Comparison of ENCODE assay signal across 23 cellular contexts in the genomic region with DNA sequence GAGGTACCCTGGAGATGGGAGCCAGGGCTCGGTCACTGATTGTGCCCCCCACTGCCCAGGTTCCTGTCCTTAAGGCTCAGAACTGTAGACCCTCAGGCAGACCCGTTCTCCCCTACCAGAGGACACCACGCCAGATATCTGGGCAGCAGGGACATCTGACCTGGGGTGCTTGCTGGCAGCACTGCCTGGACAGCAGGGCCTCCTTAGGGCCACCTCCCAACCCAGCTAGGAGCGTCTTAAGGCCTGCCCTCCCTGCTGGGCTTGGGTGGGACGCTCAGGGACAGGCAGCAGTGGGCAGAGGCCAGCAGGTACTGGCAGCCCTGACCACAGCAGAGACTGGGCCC. TPM values are rescaled to one million over a fixed set of nuclear protein-coding genes. Genes with fewer than 3 reads are reported as not detected.
A peak's percentile ranks its signal among the peaks of the same experiment; 100 is the strongest.
DNase-seq lines count a peak whose midpoint lies in the region; ATAC-seq and TF ChIP-seq lines count a peak whose summit lies in the region.
"Had no signal": no experiment of that assay in that cellular context is flagged by ENCODE, and none has a peak within 500 bp of the region (broad histone marks: within the 10 kb centered on the region; RNA-seq: fewer than 3 reads in every experiment).

No MANE protein-coding gene starts in this region.

- ATAC-seq in GM23338 (no peak), HG02840 (IDR thresholded peaks at IDR 0.05; ENCODE audit: low FRiP score, unreplicated experiment) (no peak)
- no peak for ATAC-seq in stimulated activated memory B cell treated with anti-CD40 and anti-IgM and Interleukin-4, amounts not matched to agents 10 μg/mL and 1 μg/mL and 100 μg/mL, for 72 hours

- peaks cover 9% of the 10 kb centered on the region for H3K4me1 ChIP-seq in GM23338 (ENCODE audit: insufficient read depth)
- peaks cover 45% of the 10 kb centered on the region for H3K4me1 ChIP-seq in adipocyte (ENCODE audit: control insufficient read depth, insufficient read depth, low read length)
- peaks cover 69% of the 10 kb centered on the region for H3K4me1 ChIP-seq in mesenchymal stem cell (ENCODE audit: control insufficient read depth, insufficient read depth, low read depth, low read length)

- no peak overlapping the region for H2BK12ac ChIP-seq in mesenchymal stem cell (ENCODE audit: low read length in 2 of 2)

- no peak overlapping the region for H2BK120ac ChIP-seq in mesenchymal stem cell (ENCODE audit: low read depth, low read length)

- WGBS in mesenchymal stem cell = 95% methylated on average over 5 of the region's 5 CpGs

- H2BK5ac ChIP-seq in mesenchymal stem cell (ENCODE audit: low read depth, low read length, poor library complexity, severe bottlenecking) = no peak overlapping the region

- peaks cover 6% of the 10 kb centered on the region; the same call in 1 of the 2 replicates for H3K36me3 ChIP-seq in GM23338 (ENCODE audit: insufficient read depth)
- peaks cover 48% of the 10 kb centered on the region for H3K36me3 ChIP-seq in adipocyte (ENCODE audit: control insufficient read depth, insufficient read depth, low read length, severe bottlenecking)
- peaks cover 52 to 57% of the 10 kb centered on the region in 2 experiments for H3K36me3 ChIP-seq in mesenchymal stem cell (ENCODE audit: control insufficient read depth in 1 of 2, insufficient read depth in 2 of 2, low read depth in 1 of 2, low read length in 2 of 2)

- H4K20me1 ChIP-seq in GM23338 (replicated peaks; ENCODE audit: insufficient read depth) = peaks cover 33% of the 10 kb centered on the region

- no peaks in the 10 kb centered on the region for H3K9me3 Mint-ChIP-seq in GM23338
- no peaks in the 10 kb centered on the region for H3K9me3 Mint-ChIP-seq in stimulated activated memory B cell treated with anti-CD40 and anti-IgM and Interleukin-4, amounts not matched to agents 10 μg/mL and 1 μg/mL and 100 μg/mL, for 72 hours
- H3K9me3 Mint-ChIP-seq: activated T-cell treated with anti-CD3 and anti-CD28 coated beads, Interleukin-2, amount 50 U/mL, for 24 hours; central memory CD8-positive, alpha-beta T cell; mesothelial cell of epicardium had no signal

- H3K27ac ChIP-seq in 22Rv1 (peak overlapping the region; percentile 82), GM23338 (ENCODE audit: low read depth) (no peak overlapping the region), mesenchymal stem cell (ENCODE audit: low read length, poor library complexity, severe bottlenecking) (peak overlapping the region; percentile 9)

- no peak overlapping the region for H2AK5ac ChIP-seq in mesenchymal stem cell (ENCODE audit: low read length, severe bottlenecking)

- no peak overlapping the region for H3K27ac Mint-ChIP-seq in GM23338
- no peak overlapping the region for H3K27ac Mint-ChIP-seq in stimulated activated memory B cell treated with anti-CD40 and anti-IgM and Interleukin-4, amounts not matched to agents 10 μg/mL and 1 μg/mL and 100 μg/mL, for 72 hours
- H3K27ac Mint-ChIP-seq: activated T-cell treated with anti-CD3 and anti-CD28 coated beads, Interleukin-2, amount 50 U/mL, for 24 hours; mesothelial cell of epicardium had no signal

- no peak for DNase-seq in GM23338 (ENCODE audit: low spot score)
- no peak for DNase-seq in adipocyte (ENCODE audit: low read depth)
- DNase-seq in mesenchymal stem cell = no peak
- no peak for DNase-seq in NCI-H146 (lab: John Stamatoyannopoulos, UW)
- no peak for DNase-seq in stimulated activated CD4-positive, alpha-beta T cell treated with anti-CD3 and anti-CD28 coated beads, Interleukin-12 subunit alpha, Interleukin-12 subunit beta, amount 100 ng/mL, for 4 hours
- DNase-seq: activated CD4-positive, alpha-beta T cell treated with anti-CD3 and anti-CD28 coated beads for 1 hour; activated naive CD4-positive, alpha-beta T cell treated with Interleukin-2 at 50 U/mL for 16 hours; activated T-cell treated with anti-CD3 and anti-CD28 coated beads, Interleukin-2, amount 50 U/mL, for 24 hours; anterior cingulate cortex; DMS153; effector CD4-positive, alpha-beta T cell; esophagus squamous epithelium; NCI-H2107; NCI-H510A; NK-92 treated with Interleukin-12 subunit alpha and Interleukin-12 subunit beta, amount 100 ng/mL, for 24 hours; RPMI8226; spleen had no signal

- H3K23ac ChIP-seq in mesenchymal stem cell (ENCODE audit: low read length in 2 of 2) = peak overlapping the region in 1 of 2 experiments; percentile 74

- peaks cover 20% of the 10 kb centered on the region; the same call in 1 of the 2 replicates for H3F3A ChIP-seq in GM23338 (replicated peaks; ENCODE audit: low read depth)

- H3K9me3 ChIP-seq in adipocyte (ENCODE audit: control insufficient read depth, low read length) (no peaks in the 10 kb centered on the region), mesenchymal stem cell (ENCODE audit: control insufficient read depth, low read length) (no peaks in the 10 kb centered on the region)
- H3K9me3 ChIP-seq: esophagus squamous epithelium, spleen had no signal

- no peak overlapping the region for H2BK15ac ChIP-seq in mesenchymal stem cell (ENCODE audit: low read depth, poor library complexity, severe bottlenecking)

- no peak overlapping the region for H4K91ac ChIP-seq in mesenchymal stem cell (ENCODE audit: low read length)

- H3K4ac ChIP-seq in mesenchymal stem cell (ENCODE audit: low read depth in 1 of 2, low read length in 2 of 2) = no peak overlapping the region

- peak overlapping the region; percentile 99 for H3K9ac ChIP-seq in adipocyte (ENCODE audit: low read length)
- peak overlapping the region; percentile 96 for H3K9ac ChIP-seq in mesenchymal stem cell (ENCODE audit: low read length)

- H3K27me3 Mint-ChIP-seq in GM23338 (ENCODE audit: insufficient read depth, low read depth, poor library complexity) = peaks cover 22% of the 10 kb centered on the region
- peaks cover 12% of the 10 kb centered on the region for H3K27me3 Mint-ChIP-seq in stimulated activated memory B cell treated with anti-CD40 and anti-IgM and Interleukin-4, amounts not matched to agents 10 μg/mL and 1 μg/mL and 100 μg/mL, for 72 hours
- H3K27me3 Mint-ChIP-seq: activated T-cell treated with anti-CD3 and anti-CD28 coated beads, Interleukin-2, amount 50 U/mL, for 24 hours; central memory CD8-positive, alpha-beta T cell had no signal

- H3K9me2 ChIP-seq in GM23338 (ENCODE audit: insufficient read depth) = no peaks in the 10 kb centered on the region

- peaks cover 38% of the 10 kb centered on the region for H3K36me3 Mint-ChIP-seq in GM23338 (ENCODE audit: low read depth)
- H3K36me3 Mint-ChIP-seq in stimulated activated memory B cell treated with anti-CD40 and anti-IgM and Interleukin-4, amounts not matched to agents 10 μg/mL and 1 μg/mL and 100 μg/mL, for 72 hours = peaks cover 14% of the 10 kb centered on the region
- H3K36me3 Mint-ChIP-seq: mesothelial cell of epicardium had no signal

- H3K79me2 ChIP-seq in GM23338 (replicated peaks; ENCODE audit: insufficient read depth) = peaks cover 19% of the 10 kb centered on the region

- no peak overlapping the region for H4K8ac ChIP-seq in mesenchymal stem cell (ENCODE audit: low read length)

- TF ChIP-seq CTCF in 22Rv1 (IDR thresholded peaks at IDR 0.05) = no peak
- TF ChIP-seq CTCF in GM23338 (conservative IDR thresholded peaks at IDR 0.05; ENCODE audit: low read depth in 2 of 2) = no peak

- H2AFZ ChIP-seq in GM23338 (no peak overlapping the region), mesenchymal stem cell (ENCODE audit: low read depth, low read length) (no peak overlapping the region)

- H3K4me3 ChIP-seq in GM23338 = no peak overlapping the region
- no peak overlapping the region for H3K4me3 ChIP-seq in adipocyte (ENCODE audit: low read length)
- H3K4me3 ChIP-seq in mesenchymal stem cell (ENCODE audit: insufficient read depth in 1 of 2, low read depth in 1 of 2, low read length in 2 of 2) = no peak overlapping the region
- H3K4me3 ChIP-seq: esophagus squamous epithelium, spleen had no signal

- H3K27me3 ChIP-seq in GM23338 (ENCODE audit: insufficient read depth) (no peaks in the 10 kb centered on the region), adipocyte (replicated peaks; ENCODE audit: control insufficient read depth, insufficient read depth, low read length) (no peaks in the 10 kb centered on the region), mesenchymal stem cell (ENCODE audit: control insufficient read depth in 1 of 2, insufficient read depth in 1 of 2, low read length in 2 of 2) (no peaks in the 10 kb centered on the region)

- H3K4me3 Mint-ChIP-seq in GM23338 = no peak overlapping the region; the same call in 2 of the 3 replicates
- no peak overlapping the region for H3K4me3 Mint-ChIP-seq in stimulated activated memory B cell treated with anti-CD40 and anti-IgM and Interleukin-4, amounts not matched to agents 10 μg/mL and 1 μg/mL and 100 μg/mL, for 72 hours
- H3K4me3 Mint-ChIP-seq: mesothelial cell of epicardium had no signal

- H3K18ac ChIP-seq in mesenchymal stem cell (ENCODE audit: low read depth in 1 of 2, low read length in 2 of 2) = no peak overlapping the region

- peaks cover 21% of the 10 kb centered on the region for H3K4me1 Mint-ChIP-seq in GM23338
- peaks cover 41% of the 10 kb centered on the region for H3K4me1 Mint-ChIP-seq in stimulated activated memory B cell treated with anti-CD40 and anti-IgM and Interleukin-4, amounts not matched to agents 10 μg/mL and 1 μg/mL and 100 μg/mL, for 72 hours

- H3K79me1 ChIP-seq in mesenchymal stem cell (replicated peaks; ENCODE audit: low read length, poor library complexity, severe bottlenecking) = no peaks in the 10 kb centered on the region

- H3K4me2 ChIP-seq in GM23338 = no peak overlapping the region
- no peak overlapping the region for H3K4me2 ChIP-seq in mesenchymal stem cell (ENCODE audit: low read length, poor library complexity, severe bottlenecking)

- H3K14ac ChIP-seq in mesenchymal stem cell (ENCODE audit: low read length in 2 of 2) = no peak overlapping the region

RNA-seq across cellular contexts. Expression of a gene that starts 3.1 kb away (rescaled TPM):
- total RNA-seq in GM23338 (2014; rRNA removed; shearing (Covaris generic)) = 32.2 and 34.0 TPM in 2 replicates
- polyA plus RNA-seq in GM23338 (2016; fragmentation: Nextera tagmentation; extraction: Ambion mirVana) = 369 TPM in 2 replicates
- polyA plus RNA-seq in mesenchymal stem cell (2013, experiment 1 of 2) = 439 TPM
- polyA plus RNA-seq in mesenchymal stem cell (2013, experiment 2 of 2) = 458 TPM

RNA-seq across cellular contexts. Expression of a gene that starts 3.4 kb away (rescaled TPM):
- total RNA-seq in GM23338 (2014; rRNA removed; shearing (Covaris generic)) = 145 and 150 TPM in 2 replicates
- polyA plus RNA-seq in GM23338 (2016; fragmentation: Nextera tagmentation; extraction: Ambion mirVana) = 76.8 and 88.4 TPM in 2 replicates
- polyA plus RNA-seq in mesenchymal stem cell (2013, experiment 1 of 2) = 121 TPM
- polyA plus RNA-seq in mesenchymal stem cell (2013, experiment 2 of 2) = 117 TPM

RNA-seq across cellular contexts. Expression of a gene that starts 6.5 kb away (rescaled TPM):
- 109 and 119 TPM in 2 replicates for total RNA-seq in GM23338 (2014; rRNA removed; shearing (Covaris generic))
- polyA plus RNA-seq in GM23338 (2016; fragmentation: Nextera tagmentation; extraction: Ambion mirVana) = 62.9 and 64.4 TPM in 2 replicates
- 315 TPM for polyA plus RNA-seq in mesenchymal stem cell (2013, experiment 1 of 2)
- 301 TPM for polyA plus RNA-seq in mesenchymal stem cell (2013, experiment 2 of 2)

RNA-seq across cellular contexts. Expression of a gene that starts 11.5 kb away (rescaled TPM):
- 58.0 and 64.1 TPM in 2 replicates for total RNA-seq in GM23338 (2014; rRNA removed; shearing (Covaris generic))
- polyA plus RNA-seq in GM23338 (2016; fragmentation: Nextera tagmentation; extraction: Ambion mirVana) = 55.9 and 59.4 TPM in 2 replicates
- 0.58 TPM for polyA plus RNA-seq in mesenchymal stem cell (2013, experiment 1 of 2)
- polyA plus RNA-seq in mesenchymal stem cell (2013, experiment 2 of 2) = 0.34 TPM
- total RNA-seq: H4 had no signal

RNA-seq across cellular contexts. Expression of a gene that starts 20.5 kb away (rescaled TPM):
- total RNA-seq in GM23338 (2014; rRNA removed; shearing (Covaris generic)) = 33.4 and 45.6 TPM in 2 replicates
- 31.1 and 32.3 TPM in 2 replicates for polyA plus RNA-seq in GM23338 (2016; fragmentation: Nextera tagmentation; extraction: Ambion mirVana)
- 30.6 TPM for polyA plus RNA-seq in mesenchymal stem cell (2013, experiment 1 of 2)
- polyA plus RNA-seq in mesenchymal stem cell (2013, experiment 2 of 2) = 30.0 TPM
